ENCODE assay signal across 17 cellular contexts in the genomic region with DNA sequence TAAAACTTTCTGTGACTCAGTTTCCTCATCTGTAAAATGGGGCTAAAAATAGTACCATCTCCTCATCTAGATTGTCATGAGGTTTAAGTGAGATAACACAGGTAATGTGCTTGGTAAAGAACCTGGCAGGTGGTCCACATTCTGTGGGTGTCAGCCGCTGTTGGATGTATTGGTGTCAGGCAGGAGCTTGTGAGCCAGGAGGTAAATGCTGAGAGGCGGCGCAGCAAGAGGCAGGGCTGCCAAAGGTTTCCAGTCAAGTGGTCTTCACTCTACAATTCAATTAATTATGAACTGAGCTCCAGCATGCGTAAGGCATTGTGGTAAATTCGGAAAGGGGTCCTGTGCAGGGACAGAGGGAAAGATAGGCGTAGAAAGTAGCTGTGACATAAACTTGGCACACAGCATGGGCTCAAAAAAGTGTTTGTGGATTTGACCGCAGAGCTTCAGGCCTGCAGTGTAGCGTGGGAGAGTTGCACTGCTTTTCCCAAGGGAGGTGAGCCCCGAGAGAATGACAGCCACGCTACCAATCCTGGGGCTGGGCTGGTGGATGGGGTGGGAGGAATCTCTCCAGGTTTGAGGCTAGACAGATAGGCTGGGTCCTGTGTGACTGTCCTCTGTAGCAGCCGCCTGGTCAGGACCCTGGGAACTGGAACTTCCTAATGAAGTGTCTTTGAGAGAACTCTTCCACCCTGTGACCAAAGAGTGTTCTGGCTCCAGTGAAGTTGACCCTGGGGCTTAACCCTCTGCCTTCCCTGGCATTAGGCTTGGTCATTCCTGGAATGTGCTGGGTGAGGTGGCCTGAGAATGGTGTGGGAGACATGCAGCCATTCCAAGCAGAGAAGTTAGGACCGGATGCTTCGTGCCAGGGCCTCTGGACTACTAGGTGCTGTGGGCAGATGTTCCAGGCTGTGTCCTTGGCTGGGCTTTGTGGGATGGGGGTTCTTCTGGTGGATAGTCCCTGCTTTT.
A peak's percentile ranks its signal among the peaks of the same experiment; 100 is the strongest.
DNase-seq lines count a peak whose midpoint lies in the region; ATAC-seq and TF ChIP-seq lines count a peak whose summit lies in the region.
"Had no signal": no experiment of that assay in that cellular context is flagged by ENCODE, and none has a peak within 500 bp of the region (broad histone marks: within the 10 kb centered on the region; RNA-seq: fewer than 3 reads in every experiment).

No MANE protein-coding gene starts in this region.

- no peak overlapping the region for H3K4me3 ChIP-seq in GM23338
- no peak overlapping the region for H3K4me3 ChIP-seq in body of pancreas
- no peak overlapping the region for H3K4me3 ChIP-seq in gastrocnemius medialis
- H3K4me3 ChIP-seq: gastroesophageal sphincter, smooth muscle cell had no signal

- H3K4me1 ChIP-seq in GM23338 (ENCODE audit: insufficient read depth) (peaks cover 28% of the 10 kb centered on the region), body of pancreas (peaks cover 28% of the 10 kb centered on the region), gastrocnemius medialis (peaks cover 53 to 61% of the 10 kb centered on the region in 2 donors)

- TF ChIP-seq CTCF in GM23338 (conservative IDR thresholded peaks at IDR 0.05; ENCODE audit: low read depth in 2 of 2): no peak
- no peak for TF ChIP-seq CTCF in body of pancreas (IDR thresholded peaks at IDR 0.05)
- no peak for TF ChIP-seq CTCF in gastrocnemius medialis (IDR thresholded peaks at IDR 0.05 in 4 of 5, conservative IDR thresholded peaks at IDR 0.05 in 1 of 5)
- no peak for TF ChIP-seq CTCF in mesothelial cell of epicardium (IDR thresholded peaks at IDR 0.05; ENCODE audit: unreplicated experiment)

- H3K27ac ChIP-seq in GM23338 (ENCODE audit: low read depth) (no peak overlapping the region), body of pancreas (peak overlapping the region in 2 of 4 donors; percentile 55 to 71), gastrocnemius medialis (peak overlapping the region; percentile 78 to 93 (median 90))
- H3K27ac ChIP-seq: C4-2B had no signal

- H3K9me3 Mint-ChIP-seq in GM23338 (no peaks in the 10 kb centered on the region), mesothelial cell of epicardium (no peaks in the 10 kb centered on the region)
- H3K9me3 Mint-ChIP-seq: activated naive CD8-positive, alpha-beta T cell treated with anti-CD3 and anti-CD28 coated beads for 36 hours; naive thymus-derived CD8-positive, alpha-beta T cell had no signal

- H3K27me3 Mint-ChIP-seq in GM23338 (ENCODE audit: insufficient read depth, low read depth, poor library complexity) (peaks cover 17% of the 10 kb centered on the region), mesothelial cell of epicardium (ENCODE audit: low read depth) (peaks cover 14% of the 10 kb centered on the region)

- H3K27me3 ChIP-seq in GM23338 (ENCODE audit: insufficient read depth): no peaks in the 10 kb centered on the region
- H3K27me3 ChIP-seq in body of pancreas: no peaks in the 10 kb centered on the region
- no peaks in the 10 kb centered on the region for H3K27me3 ChIP-seq in gastrocnemius medialis
- H3K27me3 ChIP-seq: gastroesophageal sphincter had no signal

- H3K4me1 Mint-ChIP-seq in GM23338 (peaks cover 55% of the 10 kb centered on the region), mesothelial cell of epicardium (peaks cover 48% of the 10 kb centered on the region)

- H3F3A ChIP-seq in GM23338 (replicated peaks; ENCODE audit: low read depth): peaks cover 8% of the 10 kb centered on the region; the same call in 1 of the 2 replicates

- H3K36me3 Mint-ChIP-seq in GM23338 (ENCODE audit: low read depth) (no peaks in the 10 kb centered on the region; the same call in 2 of the 3 replicates), mesothelial cell of epicardium (no peaks in the 10 kb centered on the region)
- H3K36me3 Mint-ChIP-seq: activated naive CD8-positive, alpha-beta T cell treated with anti-CD3 and anti-CD28 coated beads for 36 hours; naive thymus-derived CD8-positive, alpha-beta T cell had no signal

- no peak overlapping the region for H2AFZ ChIP-seq in GM23338

- 0 out of 2 replicates have a peak overlapping the region, but pooled peaks have one; percentile 54 for H3K27ac Mint-ChIP-seq in GM23338
- no peak overlapping the region for H3K27ac Mint-ChIP-seq in mesothelial cell of epicardium
- H3K27ac Mint-ChIP-seq: activated naive CD8-positive, alpha-beta T cell treated with anti-CD3 and anti-CD28 coated beads for 36 hours; naive thymus-derived CD8-positive, alpha-beta T cell had no signal

- H3K4me3 Mint-ChIP-seq in GM23338 (no peak overlapping the region), mesothelial cell of epicardium (no peak overlapping the region)
- H3K4me3 Mint-ChIP-seq: activated naive CD8-positive, alpha-beta T cell treated with anti-CD3 and anti-CD28 coated beads for 36 hours; naive thymus-derived CD8-positive, alpha-beta T cell had no signal

- no peaks in the 10 kb centered on the region for H3K36me3 ChIP-seq in GM23338 (ENCODE audit: insufficient read depth)
- no peaks in the 10 kb centered on the region for H3K36me3 ChIP-seq in body of pancreas (replicated peaks in 1 of 2; ENCODE audit: insufficient read depth in 1 of 2, low read depth in 2 of 2)
- no peaks in the 10 kb centered on the region for H3K36me3 ChIP-seq in gastrocnemius medialis

- DNase-seq in GM23338 (ENCODE audit: low spot score) (no peak), body of pancreas (no peak), left ventricle myocardium superior (peak; percentile 40), gastrocnemius medialis (peak in 1 of 2 donors; percentile 39), mesothelial cell of epicardium (ENCODE audit: low spot score in 2 of 2, unreplicated experiment in 2 of 2) (no peak)
- no peak for DNase-seq in stimulated activated CD4-positive, alpha-beta T cell treated with anti-CD3 and anti-CD28 coated beads, Interleukin-4, amount 100 ng/mL, for 1 hour
- DNase-seq: activated naive CD8-positive, alpha-beta T cell treated with anti-CD3 and anti-CD28 coated beads for 36 hours; effector CD8-positive, alpha-beta T cell; islet precursor cell; NCI-H345; SW 1271 had no signal

- WGBS in body of pancreas, 2 donors: 63 to 73% methylated on average over 10 to 13 of the region's 13 CpGs

- H3K9me2 ChIP-seq in GM23338 (ENCODE audit: insufficient read depth): 0 out of 2 replicates have a peak, but pooled peaks cover 7% of the 10 kb centered on the region

- no peaks in the 10 kb centered on the region for H3K79me2 ChIP-seq in GM23338 (replicated peaks; ENCODE audit: insufficient read depth)

- no peaks in the 10 kb centered on the region for H3K9me3 ChIP-seq in body of pancreas
- H3K9me3 ChIP-seq in gastrocnemius medialis: no peaks in the 10 kb centered on the region
- H3K9me3 ChIP-seq: gastroesophageal sphincter had no signal

- TF ChIP-seq POLR2A in body of pancreas (IDR thresholded peaks at IDR 0.05) (no peak), gastrocnemius medialis (IDR thresholded peaks at IDR 0.05) (no peak)

- in situ Hi-C loops in gastrocnemius medialis (cut with MboI; ENCODE audit: low sequenced_read_pairs in 4 of 4): no loop called here

- H4K20me1 ChIP-seq in GM23338 (replicated peaks; ENCODE audit: insufficient read depth): no peaks in the 10 kb centered on the region

- no peak overlapping the region for H3K4me2 ChIP-seq in GM23338
- H3K4me2 ChIP-seq: smooth muscle cell had no signal

- intact Hi-C loops in body of pancreas (cut with DNase I) (no loop called here), left ventricle myocardium superior (cut with micrococcal nuclease) (no loop called here), gastrocnemius medialis (cut with DNase I; ENCODE audit: low total_unique reads) (loop anchor here (2.0 kb wide), 1 partner anchor 27 kb away; no protein-coding TSS in a partner anchor)

- ATAC-seq in GM23338 (no peak), body of pancreas (peak; percentile 20), left ventricle myocardium superior (peak; percentile 40), gastrocnemius medialis (peak in 1 of 2 donors; percentile 5), HG02642 (IDR thresholded peaks at IDR 0.05; ENCODE audit: poor library complexity, unreplicated experiment) (no peak), GM18861 (IDR thresholded peaks at IDR 0.05; ENCODE audit: unreplicated experiment) (no peak)
- ATAC-seq: gastroesophageal sphincter; naive thymus-derived CD8-positive, alpha-beta T cell had no signal

TF ChIP-seq in GM23338, 12 proteins besides CTCF, POLR2A, EP300 and RAD21 (continues in another document):
- TF ChIP-seq ZNF114 (CRISPR knock-in tag; IDR thresholded peaks at IDR 0.05) (no peak), JUNB (IDR thresholded peaks at IDR 0.05; ENCODE audit: unreplicated experiment) (no peak), STAT1 (IDR thresholded peaks at IDR 0.05; ENCODE audit: unreplicated experiment) (no peak), POLR2AphosphoS5 (IDR thresholded peaks at IDR 0.05; ENCODE audit: low read depth) (no peak), EZH2 (IDR thresholded peaks at IDR 0.05; ENCODE audit: low read depth, unreplicated experiment) (no peak), EZH2phosphoT487 (IDR thresholded peaks at IDR 0.05; ENCODE audit: unreplicated experiment) (no peak), CREB1 (CRISPR knock-in tag; IDR thresholded peaks at IDR 0.05; ENCODE audit: low read depth) (no peak)
- TF ChIP-seq, protein P1, sequence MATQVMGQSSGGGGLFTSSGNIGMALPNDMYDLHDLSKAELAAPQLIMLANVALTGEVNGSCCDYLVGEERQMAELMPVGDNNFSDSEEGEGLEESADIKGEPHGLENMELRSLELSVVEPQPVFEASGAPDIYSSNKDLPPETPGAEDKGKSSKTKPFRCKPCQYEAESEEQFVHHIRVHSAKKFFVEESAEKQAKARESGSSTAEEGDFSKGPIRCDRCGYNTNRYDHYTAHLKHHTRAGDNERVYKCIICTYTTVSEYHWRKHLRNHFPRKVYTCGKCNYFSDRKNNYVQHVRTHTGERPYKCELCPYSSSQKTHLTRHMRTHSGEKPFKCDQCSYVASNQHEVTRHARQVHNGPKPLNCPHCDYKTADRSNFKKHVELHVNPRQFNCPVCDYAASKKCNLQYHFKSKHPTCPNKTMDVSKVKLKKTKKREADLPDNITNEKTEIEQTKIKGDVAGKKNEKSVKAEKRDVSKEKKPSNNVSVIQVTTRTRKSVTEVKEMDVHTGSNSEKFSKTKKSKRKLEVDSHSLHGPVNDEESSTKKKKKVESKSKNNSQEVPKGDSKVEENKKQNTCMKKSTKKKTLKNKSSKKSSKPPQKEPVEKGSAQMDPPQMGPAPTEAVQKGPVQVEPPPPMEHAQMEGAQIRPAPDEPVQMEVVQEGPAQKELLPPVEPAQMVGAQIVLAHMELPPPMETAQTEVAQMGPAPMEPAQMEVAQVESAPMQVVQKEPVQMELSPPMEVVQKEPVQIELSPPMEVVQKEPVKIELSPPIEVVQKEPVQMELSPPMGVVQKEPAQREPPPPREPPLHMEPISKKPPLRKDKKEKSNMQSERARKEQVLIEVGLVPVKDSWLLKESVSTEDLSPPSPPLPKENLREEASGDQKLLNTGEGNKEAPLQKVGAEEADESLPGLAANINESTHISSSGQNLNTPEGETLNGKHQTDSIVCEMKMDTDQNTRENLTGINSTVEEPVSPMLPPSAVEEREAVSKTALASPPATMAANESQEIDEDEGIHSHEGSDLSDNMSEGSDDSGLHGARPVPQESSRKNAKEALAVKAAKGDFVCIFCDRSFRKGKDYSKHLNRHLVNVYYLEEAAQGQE (IDR thresholded peaks at IDR 0.05; ENCODE audit: unreplicated experiment): no peak

Comparison
In these comparisons a context has a peak if more than half of its experiments do, and no peak if none do; other contexts are left out.
1. ATAC-seq: peak in body of pancreas (single experiment) and left ventricle myocardium superior (single experiment); none in GM23338 (single experiment), HG02642 (single experiment) and GM18861 (single experiment).